1 cellular context compared by ENCODE assay signal in genomic region chr1:155646307-155646706, GRCh38.
TF ChIP-seq lines count a peak whose summit lies in the region.

No MANE protein-coding gene starts in this region.

TF ChIP-seq in IMR-90, 13 proteins besides CTCF, POLR2A, EP300 and RAD21:
- TF ChIP-seq RCOR1 (IDR thresholded peaks at IDR 0.05; ENCODE audit: insufficient replicate concordance, low read length) = no peak
- TF ChIP-seq BHLHE40 (IDR thresholded peaks at IDR 0.05; ENCODE audit: low read depth, low read length) = no peak
- TF ChIP-seq MAFK (IDR thresholded peaks at IDR 0.05; ENCODE audit: low read depth, low read length) = no peak
- no peak for TF ChIP-seq MAZ (IDR thresholded peaks at IDR 0.05; ENCODE audit: borderline replicate concordance, low read depth, low read length)
- no peak for TF ChIP-seq RFX5 (IDR thresholded peaks at IDR 0.05; ENCODE audit: low read depth, low read length)
- TF ChIP-seq USF2 (IDR thresholded peaks at IDR 0.05; ENCODE audit: low read depth, low read length) = no peak
- no peak for TF ChIP-seq MXI1 (IDR thresholded peaks at IDR 0.05; ENCODE audit: borderline replicate concordance, low read depth, low read length)
- TF ChIP-seq ELK1 (IDR thresholded peaks at IDR 0.05; ENCODE audit: borderline replicate concordance, low read depth, low read length) = no peak
- TF ChIP-seq NFE2L2 (IDR thresholded peaks at IDR 0.05; ENCODE audit: low read depth, low read length) = no peak
- no peak for TF ChIP-seq CEBPB (IDR thresholded peaks at IDR 0.05; ENCODE audit: low read depth, low read length)
- TF ChIP-seq FOS (IDR thresholded peaks at IDR 0.05; ENCODE audit: low read depth, low read length) = no peak
- no peak for TF ChIP-seq SMC3 (IDR thresholded peaks at IDR 0.05; ENCODE audit: low read depth, low read length)
